ENCODE assay signal across 21 cellular contexts in the genomic region with DNA sequence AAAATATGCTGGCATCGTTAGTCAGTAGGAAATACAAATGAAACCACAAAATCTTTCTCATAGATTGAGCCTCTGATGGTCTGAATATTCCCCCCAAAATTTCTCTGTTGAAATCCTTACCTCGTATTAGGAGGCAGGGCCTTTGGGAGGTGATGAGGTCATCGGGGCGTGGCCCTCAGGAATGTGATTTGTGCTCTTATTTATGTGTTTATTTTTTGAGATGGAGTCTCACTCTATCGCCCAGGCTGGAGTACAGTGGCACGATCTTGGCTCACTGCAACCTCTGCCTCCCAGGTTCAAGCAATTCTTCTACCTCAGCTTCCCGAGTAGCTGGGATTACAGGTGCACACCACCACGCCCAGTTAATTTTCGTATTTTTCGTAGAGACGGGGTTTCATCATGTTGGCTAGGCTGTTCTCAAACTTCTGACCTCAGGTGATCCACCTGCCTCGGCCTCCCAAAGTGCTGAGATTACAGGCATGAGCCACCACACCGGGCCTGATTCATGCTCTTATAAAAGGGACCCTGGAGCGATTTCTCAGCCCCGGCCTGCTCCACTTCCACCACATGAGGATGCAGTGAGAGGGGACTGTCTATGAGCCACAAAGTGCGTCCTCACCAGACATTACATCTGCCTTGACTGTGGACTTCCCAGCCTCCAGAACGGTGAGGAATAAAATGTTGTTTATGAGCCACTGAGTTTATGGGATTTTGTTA. TPM values are rescaled to one million over a fixed set of nuclear protein-coding genes. Genes with fewer than 3 reads are reported as not detected.
"Had no signal": no experiment of that assay in that cellular context is flagged by ENCODE, and none has a peak within 500 bp of the region (broad histone marks: within the 10 kb centered on the region; RNA-seq: fewer than 3 reads in every experiment).

No MANE protein-coding gene starts in this region.

- H3K4me1 ChIP-seq: body of pancreas, foreskin keratinocyte, left lung, vagina had no signal

- H3K27ac ChIP-seq: body of pancreas, cardiac muscle cell, foreskin keratinocyte, left lung, vagina had no signal

- DNase-seq: activated B cell treated with CpG ODN at 0.5 μM for 24 hours; activated CD4-positive, alpha-beta memory T cell treated with anti-CD3 and anti-CD28 coated beads for 36 hours; activated CD4-positive, alpha-beta T cell treated with anti-CD3 and anti-CD28 coated beads for 36 hours; activated naive CD4-positive, alpha-beta T cell treated with anti-CD3 and anti-CD28 coated beads, Interleukin-2, amount 10 ng/mL, durations not matched to agents 7 days and 5 days; activated T-cell treated with anti-CD3 and anti-CD28 coated beads, Interleukin-2, amount 50 U/mL, for 48 hours; anterior cingulate cortex; body of pancreas; foreskin keratinocyte; kidney glomerular epithelial cell; naive B cell; occipital lobe; retina; stimulated activated CD4-positive, alpha-beta T cell treated with anti-CD3 and anti-CD28 coated beads, Interleukin-1b, Interleukin-23, amount 100 ng/mL, for 48 hours; T-helper 1 cell; trophoblast cell had no signal

- H3K9me3 ChIP-seq: body of pancreas, left lung, vagina had no signal

- ATAC-seq: activated CD4-positive, alpha-beta T cell treated with anti-CD3 and anti-CD28 coated beads for 36 hours; body of pancreas; foreskin keratinocyte; left lung had no signal

- H3K4me3 ChIP-seq: body of pancreas, cardiac muscle cell, left lung, lung, vagina had no signal

- H3K27me3 ChIP-seq: body of pancreas, cardiac muscle cell, foreskin keratinocyte, left lung, vagina had no signal

- H3K36me3 ChIP-seq: cardiac muscle cell, left lung, vagina had no signal

RNA-seq across cellular contexts. Expression of a gene that starts 53.1 kb away (rescaled TPM):
- total RNA-seq: body of pancreas, cardiac muscle cell, glomerular endothelial cell, mucosa of gallbladder had no signal
